18 cellular contexts compared by ENCODE assay signal in genomic region chr9:22383720-22384119, GRCh38.
"Had no signal": no experiment of that assay in that cellular context is flagged by ENCODE, and none has a peak within 500 bp of the region (broad histone marks: within the 10 kb centered on the region; RNA-seq: fewer than 3 reads in every experiment).

No MANE protein-coding gene starts in this region.

- H3K36me3 ChIP-seq: brain microvascular endothelial cell, gastrocnemius medialis, heart left ventricle, upper lobe of right lung had no signal

- H3K4me3 ChIP-seq: dorsolateral prefrontal cortex, gastrocnemius medialis, heart left ventricle, upper lobe of right lung had no signal

- ATAC-seq: activated CD4-positive, alpha-beta T cell treated with anti-CD3 and anti-CD28 coated beads for 36 hours; activated naive CD4-positive, alpha-beta T cell treated with anti-CD3 and anti-CD28 coated beads, Interleukin-2, amount 50 U/mL, for 72 hours; gastrocnemius medialis; heart left ventricle; natural killer cell; stimulated activated naive B cell treated with anti-CD40 and anti-IgM and Interleukin-4, amounts not matched to agents 10 μg/mL and 1 μg/mL and 100 μg/mL, for 72 hours; upper lobe of right lung; WTC11 had no signal

- DNase-seq: activated CD4-positive, alpha-beta T cell treated with anti-CD3 and anti-CD28 coated beads for 36 hours; activated CD4-positive, alpha-beta T cell treated with anti-CD3 and anti-CD28 coated beads, Interleukin-2, amount 50 U/mL, for 48 hours; activated gamma-delta T cell treated with Interleukin-2 at 50 U/mL for 16 hours; activated T-cell treated with anti-CD3 and anti-CD28 coated beads for 4 hours; amniotic stem cell; brain microvascular endothelial cell; central memory CD4-positive, alpha-beta T cell; dorsolateral prefrontal cortex; erythroblast; gastrocnemius medialis; heart left ventricle; natural killer cell; stimulated activated naive B cell treated with anti-CD40 and anti-IgM and Interleukin-4, amounts not matched to agents 10 μg/mL and 1 μg/mL and 100 μg/mL, for 72 hours; upper lobe of right lung had no signal

- H3K79me2 ChIP-seq: parathyroid adenoma had no signal

- H3K27ac ChIP-seq: brain microvascular endothelial cell, dorsolateral prefrontal cortex, gastrocnemius medialis, heart left ventricle, parathyroid adenoma, upper lobe of right lung had no signal

- H3K9ac ChIP-seq: parathyroid adenoma had no signal

- H3K4me1 ChIP-seq: gastrocnemius medialis, heart left ventricle, parathyroid adenoma, upper lobe of right lung had no signal

- H3K27me3 ChIP-seq: brain microvascular endothelial cell, gastrocnemius medialis, upper lobe of right lung had no signal

- FAIRE-seq: colon had no signal
